ENCODE assay signal across 1 cellular context in the genomic region with DNA sequence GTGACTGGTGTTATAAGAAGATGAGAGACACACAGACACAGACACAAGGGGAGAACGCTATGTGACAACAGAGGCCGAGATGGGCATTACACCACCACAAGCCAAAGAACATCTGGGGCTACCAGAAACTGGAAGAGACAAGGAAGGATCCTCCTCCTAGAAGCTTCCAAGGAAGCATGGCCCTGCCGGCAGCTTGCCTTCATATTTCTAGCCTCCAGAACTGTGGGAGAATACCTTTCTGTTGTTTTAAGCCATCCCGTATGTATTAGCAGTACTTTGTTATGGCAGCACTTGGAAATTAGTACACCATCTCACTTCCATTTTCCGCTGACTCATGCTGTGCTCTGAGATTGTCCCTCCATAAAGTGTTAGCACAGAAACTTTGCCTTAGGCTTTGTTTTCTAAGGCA.
TF ChIP-seq lines count a peak whose summit lies in the region.

No MANE protein-coding gene starts in this region.

TF ChIP-seq in H1, 55 proteins besides CTCF, POLR2A, EP300 and RAD21:
- TF ChIP-seq BACH1 (IDR thresholded peaks at IDR 0.05; ENCODE audit: low read length) (peak; percentile 73), JUN (IDR thresholded peaks at IDR 0.05; ENCODE audit: low read depth, low read length) (no peak), USF2 (IDR thresholded peaks at IDR 0.05; ENCODE audit: low read length) (no peak), MAFK (IDR thresholded peaks at IDR 0.05; ENCODE audit: low read depth, low read length) (peak; percentile 57; the same call in 1 of the 2 replicates), TBP (IDR thresholded peaks at IDR 0.05; ENCODE audit: low read depth, low read length) (no peak), KDM1A (IDR thresholded peaks at IDR 0.05; ENCODE audit: borderline replicate concordance, low read length) (no peak)
